1 cellular context compared by ENCODE assay signal in genomic region chr3:14133188-14133800, GRCh38.
TF ChIP-seq lines count a peak whose summit lies in the region.

No MANE protein-coding gene starts in this region.

TF ChIP-seq in A549, 52 proteins besides CTCF, POLR2A, EP300 and RAD21:
- no peak for TF ChIP-seq HDAC2 (IDR thresholded peaks at IDR 0.05)
- TF ChIP-seq CBX2 (IDR thresholded peaks at IDR 0.05; ENCODE audit: borderline replicate concordance, low read depth), result no peak
- TF ChIP-seq, protein P1, sequence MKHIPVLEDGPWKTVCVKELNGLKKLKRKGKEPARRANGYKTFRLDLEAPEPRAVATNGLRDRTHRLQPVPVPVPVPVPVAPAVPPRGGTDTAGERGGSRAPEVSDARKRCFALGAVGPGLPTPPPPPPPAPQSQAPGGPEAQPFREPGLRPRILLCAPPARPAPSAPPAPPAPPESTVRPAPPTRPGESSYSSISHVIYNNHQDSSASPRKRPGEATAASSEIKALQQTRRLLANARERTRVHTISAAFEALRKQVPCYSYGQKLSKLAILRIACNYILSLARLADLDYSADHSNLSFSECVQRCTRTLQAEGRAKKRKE (CRISPR knock-in tag; IDR thresholded peaks at IDR 0.05; ENCODE audit: low read depth), result no peak
- TF ChIP-seq ESRRA (IDR thresholded peaks at IDR 0.05; ENCODE audit: borderline replicate concordance, low read length), result no peak
- TF ChIP-seq, protein P2, sequence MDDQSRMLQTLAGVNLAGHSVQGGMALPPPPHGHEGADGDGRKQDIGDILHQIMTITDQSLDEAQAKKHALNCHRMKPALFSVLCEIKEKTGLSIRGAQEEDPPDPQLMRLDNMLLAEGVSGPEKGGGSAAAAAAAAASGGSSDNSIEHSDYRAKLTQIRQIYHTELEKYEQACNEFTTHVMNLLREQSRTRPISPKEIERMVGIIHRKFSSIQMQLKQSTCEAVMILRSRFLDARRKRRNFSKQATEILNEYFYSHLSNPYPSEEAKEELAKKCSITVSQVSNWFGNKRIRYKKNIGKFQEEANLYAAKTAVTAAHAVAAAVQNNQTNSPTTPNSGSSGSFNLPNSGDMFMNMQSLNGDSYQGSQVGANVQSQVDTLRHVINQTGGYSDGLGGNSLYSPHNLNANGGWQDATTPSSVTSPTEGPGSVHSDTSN (IDR thresholded peaks at IDR 0.05), result no peak
- TF ChIP-seq, protein P3, sequence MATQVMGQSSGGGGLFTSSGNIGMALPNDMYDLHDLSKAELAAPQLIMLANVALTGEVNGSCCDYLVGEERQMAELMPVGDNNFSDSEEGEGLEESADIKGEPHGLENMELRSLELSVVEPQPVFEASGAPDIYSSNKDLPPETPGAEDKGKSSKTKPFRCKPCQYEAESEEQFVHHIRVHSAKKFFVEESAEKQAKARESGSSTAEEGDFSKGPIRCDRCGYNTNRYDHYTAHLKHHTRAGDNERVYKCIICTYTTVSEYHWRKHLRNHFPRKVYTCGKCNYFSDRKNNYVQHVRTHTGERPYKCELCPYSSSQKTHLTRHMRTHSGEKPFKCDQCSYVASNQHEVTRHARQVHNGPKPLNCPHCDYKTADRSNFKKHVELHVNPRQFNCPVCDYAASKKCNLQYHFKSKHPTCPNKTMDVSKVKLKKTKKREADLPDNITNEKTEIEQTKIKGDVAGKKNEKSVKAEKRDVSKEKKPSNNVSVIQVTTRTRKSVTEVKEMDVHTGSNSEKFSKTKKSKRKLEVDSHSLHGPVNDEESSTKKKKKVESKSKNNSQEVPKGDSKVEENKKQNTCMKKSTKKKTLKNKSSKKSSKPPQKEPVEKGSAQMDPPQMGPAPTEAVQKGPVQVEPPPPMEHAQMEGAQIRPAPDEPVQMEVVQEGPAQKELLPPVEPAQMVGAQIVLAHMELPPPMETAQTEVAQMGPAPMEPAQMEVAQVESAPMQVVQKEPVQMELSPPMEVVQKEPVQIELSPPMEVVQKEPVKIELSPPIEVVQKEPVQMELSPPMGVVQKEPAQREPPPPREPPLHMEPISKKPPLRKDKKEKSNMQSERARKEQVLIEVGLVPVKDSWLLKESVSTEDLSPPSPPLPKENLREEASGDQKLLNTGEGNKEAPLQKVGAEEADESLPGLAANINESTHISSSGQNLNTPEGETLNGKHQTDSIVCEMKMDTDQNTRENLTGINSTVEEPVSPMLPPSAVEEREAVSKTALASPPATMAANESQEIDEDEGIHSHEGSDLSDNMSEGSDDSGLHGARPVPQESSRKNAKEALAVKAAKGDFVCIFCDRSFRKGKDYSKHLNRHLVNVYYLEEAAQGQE (IDR thresholded peaks at IDR 0.05), result no peak
- TF ChIP-seq, protein P4, sequence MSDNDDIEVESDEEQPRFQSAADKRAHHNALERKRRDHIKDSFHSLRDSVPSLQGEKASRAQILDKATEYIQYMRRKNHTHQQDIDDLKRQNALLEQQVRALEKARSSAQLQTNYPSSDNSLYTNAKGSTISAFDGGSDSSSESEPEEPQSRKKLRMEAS (IDR thresholded peaks at IDR 0.05), result no peak
- no peak for TF ChIP-seq RFX5 (IDR thresholded peaks at IDR 0.05)
- TF ChIP-seq KDM5A (IDR thresholded peaks at IDR 0.05), result no peak
- TF ChIP-seq HEYL (CRISPR knock-in tag; IDR thresholded peaks at IDR 0.05), result no peak
- no peak for TF ChIP-seq ZFP36 (IDR thresholded peaks at IDR 0.05; ENCODE audit: borderline replicate concordance, partially characterized antibody)
- no peak for TF ChIP-seq RCOR1 (IDR thresholded peaks at IDR 0.05; ENCODE audit: low read depth, low read length)
- no peak for TF ChIP-seq CBX8 (IDR thresholded peaks at IDR 0.05)
